Comparison of ENCODE assay signal across 9 cellular contexts in genomic region chr3:171261487-171261886, GRCh38.
DNase-seq lines count a peak whose midpoint lies in the region; ATAC-seq, FAIRE-seq and TF ChIP-seq lines count a peak whose summit lies in the region.
"Had no signal": no experiment of that assay in that cellular context is flagged by ENCODE, and none has a peak within 500 bp of the region (broad histone marks: within the 10 kb centered on the region; RNA-seq: fewer than 3 reads in every experiment).

No MANE protein-coding gene starts in this region.

- no peak overlapping the region for H3K4me3 ChIP-seq in pancreas

- H3K9me3 ChIP-seq in pancreas, result no peaks in the 10 kb centered on the region

- H3K27me3 ChIP-seq in pancreas, result no peaks in the 10 kb centered on the region

- H3K27ac ChIP-seq in pancreas, result no peak overlapping the region

- H3K4me1 ChIP-seq in pancreas, result peaks cover 0 to 16% (median 0%) of the 10 kb centered on the region in 3 donors

- no peak for TF ChIP-seq CTCF in pancreas (IDR thresholded peaks at IDR 0.05)

- intact Hi-C loops in pancreas (cut with DNase I), result no loop called here

- WGBS in pancreas, 2 donors, result 71 to 74% methylated on average over 3 of the region's 3 CpGs

- DNase-seq in ELR (ENCODE audit: low read depth) (peak; percentile 58), NCI-H774 (lab: John Stamatoyannopoulos, UW) (peak; percentile 57), dermis microvascular lymphatic vessel endothelial cell (ENCODE audit: low read depth in 2 of 2) (peak; percentile 14 to 57), pancreas (no peak), activated T-cell treated with anti-CD3 and anti-CD28 coated beads for 4 hours (no peak)
- DNase-seq: amygdala had no signal

- ATAC-seq in pancreas, result peak; percentile 71 to 86 (median 80)
- no peak for ATAC-seq in HG03280 (IDR thresholded peaks at IDR 0.05; ENCODE audit: unreplicated experiment)
- ATAC-seq in GM19452 (IDR thresholded peaks at IDR 0.05; ENCODE audit: unreplicated experiment), result no peak
- no peak for ATAC-seq in GM19455 (IDR thresholded peaks at IDR 0.05; ENCODE audit: unreplicated experiment)

- no peak for FAIRE-seq in pancreas (lab: Jason Lieb, UNC)

- H3K36me3 ChIP-seq in pancreas, result no peaks in the 10 kb centered on the region

Comparison
In these comparisons a context has a peak if more than half of its experiments do, and no peak if none do; other contexts are left out.
1. DNase-seq: peak in ELR (single experiment), NCI-H774 (single experiment) and dermis microvascular lymphatic vessel endothelial cell (2 of 2); none in pancreas (0 of 6) and activated T-cell treated with anti-CD3 and anti-CD28 coated beads for 4 hours (single experiment).
2. ATAC-seq: peak in pancreas (4 of 4); none in HG03280 (single experiment), GM19452 (single experiment) and GM19455 (single experiment).